Comparison of ENCODE assay signal across 8 cellular contexts in genomic region chr19:11736696-11737095, GRCh38. TPM values are rescaled to one million over a fixed set of nuclear protein-coding genes. Genes with fewer than 3 reads are reported as not detected.
A peak's percentile ranks its signal among the peaks of the same experiment; 100 is the strongest.
DNase-seq lines count a peak whose midpoint lies in the region; ATAC-seq and TF ChIP-seq lines count a peak whose summit lies in the region.

No MANE protein-coding gene starts in this region.

- ATAC-seq in T-cell (replicated peaks in 1 of 4) (no peak), HG03432 (IDR thresholded peaks at IDR 0.05; ENCODE audit: unreplicated experiment) (no peak), HG02763 (IDR thresholded peaks at IDR 0.05; ENCODE audit: unreplicated experiment) (no peak)

- CTCF ChIA-PET in T-cell (lab: Charles Lee), result interaction anchor here in 1 of 2 donors (0.6 to 0.8 kb wide), 2 partner anchors 94 to 293 kb away, joined by 3 to 6 read pairs; no protein-coding TSS in a partner anchor

- peaks cover 6% of the 10 kb centered on the region for H3K36me3 Mint-ChIP-seq in T-cell
- no peaks in the 10 kb centered on the region for H3K36me3 Mint-ChIP-seq in glutamatergic neuron (ENCODE audit: unreplicated experiment)

- DNase-seq in stimulated activated CD4-positive, alpha-beta T cell treated with anti-CD3 and anti-CD28 coated beads, Interleukin-4, amount 100 ng/mL, for 24 hours, result peak; percentile 3
- no peak for DNase-seq in stimulated activated CD4-positive, alpha-beta T cell treated with anti-CD3 and anti-CD28 coated beads, Interleukin-12 subunit alpha, Interleukin-12 subunit beta, amount 100 ng/mL, for 4 hours
- peak in 1 of 34 experiments; percentile 19 for DNase-seq in T-cell
- peak; percentile 15 for DNase-seq in glutamatergic neuron
- DNase-seq in stromal cell of bone marrow (ENCODE audit: low read depth), result peak; percentile 25
- DNase-seq in SHP77 (lab: John Stamatoyannopoulos, UW), result no peak

- POLR2A ChIA-PET in T-cell (lab: Charles Lee), result interaction anchor here in 1 of 2 donors (0.6 kb wide), 1 partner anchor 17 kb away, joined by 3 read pairs; no protein-coding TSS in a partner anchor

- H3K27ac Mint-ChIP-seq in T-cell (no peak overlapping the region), glutamatergic neuron (ENCODE audit: unreplicated experiment) (peak overlapping the region; percentile 73)

- no peak for TF ChIP-seq CTCF in glutamatergic neuron (IDR thresholded peaks at IDR 0.05; ENCODE audit: partially characterized antibody, unreplicated experiment)

- H3K27me3 Mint-ChIP-seq in T-cell, result no peaks in the 10 kb centered on the region
- H3K27me3 Mint-ChIP-seq in glutamatergic neuron (ENCODE audit: unreplicated experiment), result peaks cover 6% of the 10 kb centered on the region

- H3K9me3 Mint-ChIP-seq in T-cell (no peaks in the 10 kb centered on the region), glutamatergic neuron (ENCODE audit: unreplicated experiment) (peaks cover 11% of the 10 kb centered on the region)

- H3K4me1 Mint-ChIP-seq in T-cell, result peaks cover 26 to 28% (median 27%) of the 10 kb centered on the region in 3 donors
- peaks cover 6% of the 10 kb centered on the region for H3K4me1 Mint-ChIP-seq in glutamatergic neuron (ENCODE audit: low read depth, unreplicated experiment)

- H3K4me3 Mint-ChIP-seq in T-cell, result peak overlapping the region; percentile 97 to 100 (median 99)
- peak overlapping the region; percentile 78 for H3K4me3 Mint-ChIP-seq in glutamatergic neuron (ENCODE audit: unreplicated experiment)

RNA-seq across cellular contexts. Expression of gene ZNF823, which starts 2.0 kb away (rescaled TPM):
- total RNA-seq in T-cell, result 1 to 10 TPM; 2.3 to 6.4 (median 4.8) TPM
- 8.5 TPM for total RNA-seq in glutamatergic neuron (ENCODE audit: unreplicated experiment)

RNA-seq across cellular contexts. Expression of gene ZNF441, which starts 30.1 kb away (rescaled TPM):
- total RNA-seq in T-cell (10 to 100 TPM in 3 of 5 donors, 1 to 10 TPM in 2; 4.8 to 18.4 (median 16.0) TPM), glutamatergic neuron (ENCODE audit: unreplicated experiment) (10.6 TPM)

Comparison
In these comparisons a context has a peak if more than half of its experiments do, and no peak if none do; other contexts are left out.
1. DNase-seq: peak in stimulated activated CD4-positive, alpha-beta T cell treated with anti-CD3 and anti-CD28 coated beads, Interleukin-4, amount 100 ng/mL, for 24 hours (single experiment), glutamatergic neuron (single experiment) and stromal cell of bone marrow (single experiment); none in stimulated activated CD4-positive, alpha-beta T cell treated with anti-CD3 and anti-CD28 coated beads, Interleukin-12 subunit alpha, Interleukin-12 subunit beta, amount 100 ng/mL, for 4 hours (single experiment) and SHP77 (0 of 2).